ENCODE assay signal across 10 cellular contexts in genomic region chr22:22702159-22702873, GRCh38. TPM values are rescaled to one million over a fixed set of nuclear protein-coding genes. Genes with fewer than 3 reads are reported as not detected.
DNase-seq lines count a peak whose midpoint lies in the region; ATAC-seq and TF ChIP-seq lines count a peak whose summit lies in the region.
"Had no signal": no experiment of that assay in that cellular context is flagged by ENCODE, and none has a peak within 500 bp of the region (broad histone marks: within the 10 kb centered on the region; RNA-seq: fewer than 3 reads in every experiment).

No MANE protein-coding gene starts in this region.

- H3K36me3 Mint-ChIP-seq in progenitor cell of endocrine pancreas (ENCODE audit: insufficient read depth), result no peaks in the 10 kb centered on the region
- H3K36me3 Mint-ChIP-seq: natural killer cell treated with Interleukin-12 subunit alpha and Interleukin-12 subunit beta and Interleukin-15 and Interleukin-18, amount 100 ng/mL, for 72 hours had no signal

- H3K4me1 ChIP-seq in Karpas-422 (ENCODE audit: low read length), result peaks cover 19% of the 10 kb centered on the region
- H3K4me1 ChIP-seq: ascending aorta had no signal

- no peak overlapping the region for H3K4me2 ChIP-seq in Karpas-422 (ENCODE audit: low read depth, low read length, poor library complexity, severe bottlenecking)

- no peak for ATAC-seq in HG03521 (IDR thresholded peaks at IDR 0.05; ENCODE audit: unreplicated experiment)
- ATAC-seq: natural killer cell treated with Interleukin-12 subunit alpha and Interleukin-12 subunit beta and Interleukin-15 and Interleukin-18, amount 100 ng/mL, for 72 hours had no signal

- no peak overlapping the region for H3K9ac ChIP-seq in Karpas-422 (ENCODE audit: low read length)

- peak; percentile 38 for TF ChIP-seq CTCF in GM12865 (IDR thresholded peaks at IDR 0.05; ENCODE audit: insufficient read depth, low read depth, low read length, missing control alignments)
- peak; percentile 64 for TF ChIP-seq CTCF in progenitor cell of endocrine pancreas (IDR thresholded peaks at IDR 0.05; ENCODE audit: unreplicated experiment)

- H3K27me3 ChIP-seq in Karpas-422 (ENCODE audit: low read length), result no peaks in the 10 kb centered on the region
- H3K27me3 ChIP-seq: ascending aorta had no signal

- no peak overlapping the region for H3K27ac Mint-ChIP-seq in progenitor cell of endocrine pancreas
- H3K27ac Mint-ChIP-seq: natural killer cell treated with Interleukin-12 subunit alpha and Interleukin-12 subunit beta and Interleukin-15 and Interleukin-18, amount 100 ng/mL, for 72 hours had no signal

- H3K4me3 ChIP-seq in GM12865 (ENCODE audit: low read depth, low read length), result no peak overlapping the region
- H3K4me3 ChIP-seq in Karpas-422 (ENCODE audit: low read length), result no peak overlapping the region
- H3K4me3 ChIP-seq: ascending aorta had no signal

- no peak for DNase-seq in GM12865 (ENCODE audit: low read depth)
- DNase-seq in Karpas-422, result peak; percentile 73
- peak; percentile 12 for DNase-seq in dedifferentiated amniotic fluid mesenchymal stem cell (ENCODE audit: extremely low spot score)
- DNase-seq in progenitor cell of endocrine pancreas (ENCODE audit: low spot score, unreplicated experiment), result peak; percentile 20
- no peak for DNase-seq in medulla oblongata (ENCODE audit: extremely low spot score)
- DNase-seq in D341Med (ENCODE audit: low spot score), result no peak
- DNase-seq: glutamatergic neuron had no signal

- H3K9me2 ChIP-seq in Karpas-422 (replicated peaks; ENCODE audit: insufficient read depth, low read length), result no peaks in the 10 kb centered on the region

- no peak overlapping the region for H2AFZ ChIP-seq in Karpas-422 (ENCODE audit: low read length)

- H3K36me3 ChIP-seq in Karpas-422 (ENCODE audit: insufficient read depth, low read length), result no peaks in the 10 kb centered on the region
- H3K36me3 ChIP-seq: ascending aorta had no signal

- H3K9me3 Mint-ChIP-seq in progenitor cell of endocrine pancreas (ENCODE audit: low read depth), result no peaks in the 10 kb centered on the region
- H3K9me3 Mint-ChIP-seq: natural killer cell treated with Interleukin-12 subunit alpha and Interleukin-12 subunit beta and Interleukin-15 and Interleukin-18, amount 100 ng/mL, for 72 hours had no signal

- H3K27ac ChIP-seq in Karpas-422 (ENCODE audit: low read length), result no peak overlapping the region
- H3K27ac ChIP-seq: ascending aorta had no signal

- peaks cover 69% of the 10 kb centered on the region for H3K27me3 Mint-ChIP-seq in progenitor cell of endocrine pancreas
- H3K27me3 Mint-ChIP-seq: natural killer cell treated with Interleukin-12 subunit alpha and Interleukin-12 subunit beta and Interleukin-15 and Interleukin-18, amount 100 ng/mL, for 72 hours had no signal

- H3K9me3 ChIP-seq in Karpas-422 (ENCODE audit: low read length), result no peaks in the 10 kb centered on the region
- H3K9me3 ChIP-seq: ascending aorta had no signal

- H3K4me3 Mint-ChIP-seq in progenitor cell of endocrine pancreas (ENCODE audit: low read depth), result no peak overlapping the region
- H3K4me3 Mint-ChIP-seq: natural killer cell treated with Interleukin-12 subunit alpha and Interleukin-12 subunit beta and Interleukin-15 and Interleukin-18, amount 100 ng/mL, for 72 hours had no signal

- no peaks in the 10 kb centered on the region for H4K20me1 ChIP-seq in Karpas-422 (ENCODE audit: insufficient read depth, low read depth, low read length)

- H3K79me2 ChIP-seq in Karpas-422 (ENCODE audit: low read length), result no peaks in the 10 kb centered on the region

- no peaks in the 10 kb centered on the region for H3K4me1 Mint-ChIP-seq in progenitor cell of endocrine pancreas (ENCODE audit: low read depth)

RNA-seq across cellular contexts. Expression of gene GGTLC2, which starts 57.9 kb away (rescaled TPM):
- not detected in 2 replicates for total RNA-seq in Karpas-422 (2014; rRNA removed; shearing (Covaris generic); ENCODE audit: low replicate concordance)
- total RNA-seq in progenitor cell of endocrine pancreas, result not detected in 2 replicates
- total RNA-seq: ascending aorta; natural killer cell treated with Interleukin-12 subunit alpha and Interleukin-12 subunit beta and Interleukin-15 and Interleukin-18, amount 100 ng/mL, for 72 hours had no signal

Comparison
In these comparisons a context has a peak if more than half of its experiments do, and no peak if none do; other contexts are left out.
1. DNase-seq: peak in Karpas-422 (single experiment), dedifferentiated amniotic fluid mesenchymal stem cell (single experiment) and progenitor cell of endocrine pancreas (single experiment); none in GM12865 (single experiment), medulla oblongata (single experiment) and D341Med (single experiment).